8 cellular contexts compared by ENCODE assay signal in genomic region chr6:42748241-42748898, GRCh38. TPM values are rescaled to one million over a fixed set of nuclear protein-coding genes. Genes with fewer than 3 reads are reported as not detected.
A peak's percentile ranks its signal among the peaks of the same experiment; 100 is the strongest.
DNase-seq lines count a peak whose midpoint lies in the region; ATAC-seq, FAIRE-seq and TF ChIP-seq lines count a peak whose summit lies in the region.

No MANE protein-coding gene starts in this region.

- peaks cover 23% of the 10 kb centered on the region for H3K79me2 ChIP-seq in neural cell (replicated peaks; ENCODE audit: insufficient read depth, low read length)

- CTCF ChIA-PET in CD8-positive, alpha-beta memory T cell (lab: Charles Lee) = interaction anchor here (0.6 to 5.4 kb wide), 7 partner anchors 11 to 67 kb away, joined by 3 to 65 read pairs (median 5); partner anchors contain the start of gene BICRAL

- no peak for TF ChIP-seq EP300 in neural cell (conservative IDR thresholded peaks at IDR 0.05; ENCODE audit: poor library complexity, severe bottlenecking)

- no peak for TF ChIP-seq RAD21 in neural cell (conservative IDR thresholded peaks at IDR 0.05)

- no peak overlapping the region for H3K4me2 ChIP-seq in neural cell (ENCODE audit: low read length)

- POLR2A ChIA-PET in CD8-positive, alpha-beta memory T cell (lab: Charles Lee) = interaction anchor here (0.6 to 6.6 kb wide), 13 partner anchors 12 to 185 kb away, joined by 3 to 415 read pairs (median 4); partner anchors contain the start of genes BICRAL, RPL7L1 and UBR2

- no peak overlapping the region for H2AFZ ChIP-seq in neural cell (ENCODE audit: low read depth, low read length)

- H3K4me3 Mint-ChIP-seq in CD8-positive, alpha-beta memory T cell = peak overlapping the region; percentile 93 to 100 (median 100)
- H3K4me3 Mint-ChIP-seq in chondrocyte (ENCODE audit: unreplicated experiment) = peak overlapping the region; percentile 13

- H3K9ac ChIP-seq in neural cell (ENCODE audit: low read length) = no peak overlapping the region

- H3K9me3 ChIP-seq in CD8-positive, alpha-beta memory T cell (ENCODE audit: low read length) = no peaks in the 10 kb centered on the region
- H3K9me3 ChIP-seq in neural cell (ENCODE audit: low read length) = no peaks in the 10 kb centered on the region

- no peaks in the 10 kb centered on the region for H3K27me3 ChIP-seq in CD8-positive, alpha-beta memory T cell (ENCODE audit: insufficient read depth, low read length, poor library complexity, severe bottlenecking)
- H3K27me3 ChIP-seq in neural cell (ENCODE audit: insufficient read depth, low read depth, low read length) = no peaks in the 10 kb centered on the region

- no peaks in the 10 kb centered on the region for H3K36me3 ChIP-seq in CD8-positive, alpha-beta memory T cell (ENCODE audit: insufficient read depth, low read length)
- no peaks in the 10 kb centered on the region for H3K36me3 ChIP-seq in neural cell (ENCODE audit: insufficient read depth, low read length)

- no peaks in the 10 kb centered on the region for H3K27me3 Mint-ChIP-seq in CD8-positive, alpha-beta memory T cell
- H3K27me3 Mint-ChIP-seq in chondrocyte (ENCODE audit: low read depth) = no peaks in the 10 kb centered on the region

- peaks cover 3 to 23% (median 7%) of the 10 kb centered on the region in 3 donors for H3K36me3 Mint-ChIP-seq in CD8-positive, alpha-beta memory T cell
- H3K36me3 Mint-ChIP-seq in chondrocyte (ENCODE audit: low read depth) = peaks cover 4% of the 10 kb centered on the region

- H3K9me2 ChIP-seq in neural cell (ENCODE audit: insufficient read depth, low read length) = no peaks in the 10 kb centered on the region

- DNase-seq in CD8-positive, alpha-beta memory T cell = no peak
- DNase-seq in LNCaP clone FGC (ENCODE audit: low read depth) (peak; percentile 40), chondrocyte (ENCODE audit: low spot score) (no peak), occipital lobe (lab: John Stamatoyannopoulos, UW) (no peak), HTR-8/SVneo (ENCODE audit: insufficient read length, low spot score) (no peak), putamen (ENCODE audit: low spot score) (no peak)

- peaks cover 3 to 8% (median 4%) of the 10 kb centered on the region in 5 donors for H3K9me3 Mint-ChIP-seq in CD8-positive, alpha-beta memory T cell
- H3K9me3 Mint-ChIP-seq in chondrocyte (ENCODE audit: low read depth) = no peaks in the 10 kb centered on the region

- no peak overlapping the region for H3K4me3 ChIP-seq in CD8-positive, alpha-beta memory T cell (ENCODE audit: low read length)
- peak overlapping the region; percentile 88 for H3K4me3 ChIP-seq in LNCaP clone FGC (ENCODE audit: low read depth, low read length)
- H3K4me3 ChIP-seq in neural cell (ENCODE audit: low read length) = peak overlapping the region; percentile 98

- FAIRE-seq in HTR-8/SVneo (lab: Jason Lieb, UNC) = no peak

- peaks cover 25 to 50% (median 50%) of the 10 kb centered on the region in 3 donors for H3K4me1 Mint-ChIP-seq in CD8-positive, alpha-beta memory T cell
- H3K4me1 Mint-ChIP-seq in chondrocyte (ENCODE audit: low read depth) = peaks cover 37% of the 10 kb centered on the region

- TF ChIP-seq CTCF in LNCaP clone FGC (IDR thresholded peaks at IDR 0.05; ENCODE audit: control insufficient read depth, extremely low read depth, insufficient read depth) (no peak), chondrocyte (IDR thresholded peaks at IDR 0.05) (no peak), neural cell (IDR thresholded peaks at IDR 0.05; ENCODE audit: poor library complexity, severe bottlenecking) (no peak)

- H4K20me1 ChIP-seq in neural cell (ENCODE audit: insufficient read depth) = no peaks in the 10 kb centered on the region

- no peak for ATAC-seq in GM21619 (IDR thresholded peaks at IDR 0.05; ENCODE audit: unreplicated experiment)

- no peak overlapping the region for H3K27ac ChIP-seq in CD8-positive, alpha-beta memory T cell (ENCODE audit: low read depth, low read length)
- H3K27ac ChIP-seq in neural cell (ENCODE audit: low read length) = peak overlapping the region; percentile 97

- peaks cover 18% of the 10 kb centered on the region for H3F3A ChIP-seq in neural cell (ENCODE audit: insufficient read depth, low read length, poor library complexity, severe bottlenecking)

- H3K4me1 ChIP-seq in CD8-positive, alpha-beta memory T cell (ENCODE audit: insufficient read depth, low read length) = peaks cover 33% of the 10 kb centered on the region

- H3K27ac Mint-ChIP-seq in CD8-positive, alpha-beta memory T cell = peak overlapping the region; percentile 61 to 100 (median 92)
- peak overlapping the region; percentile 88 for H3K27ac Mint-ChIP-seq in chondrocyte (ENCODE audit: unreplicated experiment)

TF ChIP-seq in neural cell, 6 proteins besides CTCF, POLR2A, EP300 and RAD21:
- no peak for TF ChIP-seq POLR2AphosphoS5 (IDR thresholded peaks at IDR 0.05)
- TF ChIP-seq EZH2 (IDR thresholded peaks at IDR 0.05; ENCODE audit: borderline replicate concordance, insufficient read depth, low read length, poor library complexity, severe bottlenecking) = no peak
- TF ChIP-seq TAF1 (IDR thresholded peaks at IDR 0.05; ENCODE audit: low read depth) = no peak
- TF ChIP-seq MXI1 (conservative IDR thresholded peaks at IDR 0.05; ENCODE audit: poor library complexity, severe bottlenecking) = no peak
- TF ChIP-seq SMC3 (conservative IDR thresholded peaks at IDR 0.05; ENCODE audit: poor library complexity) = no peak
- TF ChIP-seq REST (IDR thresholded peaks at IDR 0.05; ENCODE audit: borderline replicate concordance) = no peak

RNA-seq across cellular contexts. Expression of gene TBCC, which starts 2.5 kb away (rescaled TPM):
- 10 to 100 TPM; 24.4 to 26.4 TPM for total RNA-seq in CD8-positive, alpha-beta memory T cell
- 109 TPM for polyA plus RNA-seq in CD8-positive, alpha-beta memory T cell
- total RNA-seq in chondrocyte = 17.5 to 19.3 TPM (median 18.4 TPM) in 3 replicates
- polyA plus RNA-seq in neural cell = 112 and 125 TPM in 2 replicates
- 97.4 and 111 TPM in 2 replicates for polyA minus RNA-seq in neural cell
- total RNA-seq in occipital lobe = 63.2 TPM

RNA-seq across cellular contexts. Expression of gene PRPH2, which starts 26.0 kb away (rescaled TPM):
- total RNA-seq in CD8-positive, alpha-beta memory T cell = under 1 TPM in 1 of 2 experiments, not detected in 1; 0.15 TPM
- 0.07 TPM for polyA plus RNA-seq in CD8-positive, alpha-beta memory T cell
- not detected in 3 replicates for total RNA-seq in chondrocyte
- polyA plus RNA-seq in neural cell = not detected in 2 replicates
- not detected in 2 replicates for polyA minus RNA-seq in neural cell
- 5.0 TPM for total RNA-seq in occipital lobe

RNA-seq across cellular contexts. Expression of gene BICRAL, which starts 33.5 kb away (rescaled TPM):
- total RNA-seq in CD8-positive, alpha-beta memory T cell = 10 to 100 TPM; 15.9 to 16.8 TPM
- polyA plus RNA-seq in CD8-positive, alpha-beta memory T cell = 6.8 TPM
- total RNA-seq in chondrocyte (9.2 to 10.8 TPM (median 9.7 TPM) in 3 replicates), occipital lobe (28.2 TPM)
- 6.7 and 8.2 TPM in 2 replicates for polyA plus RNA-seq in neural cell
- polyA minus RNA-seq in neural cell = 27.8 and 34.5 TPM in 2 replicates
